Comparison of ENCODE assay signal across 25 cellular contexts in genomic region chr4:56234098-56234497, GRCh38.
DNase-seq lines count a peak whose midpoint lies in the region; ATAC-seq and TF ChIP-seq lines count a peak whose summit lies in the region.
"Had no signal": no experiment of that assay in that cellular context is flagged by ENCODE, and none has a peak within 500 bp of the region (broad histone marks: within the 10 kb centered on the region; RNA-seq: fewer than 3 reads in every experiment).

No MANE protein-coding gene starts in this region.

- peak; percentile 56 for DNase-seq in BE2C
- peak; percentile 46 for DNase-seq in SK-N-SH
- DNase-seq in hepatocyte (ENCODE audit: low spot score) = no peak
- DNase-seq in NCI-H2196 treated with DMSO at 0.1 percent for 48 hours (lab: John Stamatoyannopoulos, UW; ENCODE audit: unreplicated experiment) = no peak
- no peak for DNase-seq in natural killer cell treated with Interleukin-12 subunit alpha and Interleukin-12 subunit beta and Interleukin-15 and Interleukin-18, amount 100 ng/mL, for 72 hours (ENCODE audit: low spot score)
- DNase-seq: AML-193; C1 segment of cervical spinal cord; CD4-positive, alpha-beta memory T cell; CD4-positive, CD25-positive, alpha-beta regulatory T cell; CD8-positive, alpha-beta memory T cell; COR-L47; DMS 273 treated with DMSO at 0.1 percent for 48 hours; DMS153; DMS53; DMS79; DND-41; EL; GDM1 had no signal

- no peaks in the 10 kb centered on the region for H3K36me3 Mint-ChIP-seq in natural killer cell treated with Interleukin-12 subunit alpha and Interleukin-12 subunit beta and Interleukin-15 and Interleukin-18, amount 100 ng/mL, for 72 hours
- H3K36me3 Mint-ChIP-seq: CD14-positive monocyte; CD4-positive, alpha-beta memory T cell; CD4-positive, CD25-positive, alpha-beta regulatory T cell; CD8-positive, alpha-beta memory T cell had no signal

- peaks cover 0 to 7% of the 10 kb centered on the region in 2 donors for H3K27me3 Mint-ChIP-seq in natural killer cell treated with Interleukin-12 subunit alpha and Interleukin-12 subunit beta and Interleukin-15 and Interleukin-18, amount 100 ng/mL, for 72 hours
- H3K27me3 Mint-ChIP-seq: B cell; CD4-positive, CD25-positive, alpha-beta regulatory T cell had no signal

- TF ChIP-seq CTCF in BE2C (IDR thresholded peaks at IDR 0.05; ENCODE audit: low read depth, low read length) (no peak), SK-N-SH (IDR thresholded peaks at IDR 0.05) (no peak), hepatocyte (IDR thresholded peaks at IDR 0.05; ENCODE audit: poor library complexity) (no peak)

- H3K27me3 ChIP-seq in BE2C (no peaks in the 10 kb centered on the region), SK-N-SH (ENCODE audit: insufficient read depth) (no peaks in the 10 kb centered on the region), hepatocyte (no peaks in the 10 kb centered on the region)
- H3K27me3 ChIP-seq: BLaER1 had no signal

- POLR2A ChIA-PET in SK-N-SH (lab: Yijun Ruan, JAX) = no interaction called here

- CTCF ChIA-PET in SK-N-SH (lab: Yijun Ruan, JAX) = no interaction called here

- no peak for ATAC-seq in GM21528 (IDR thresholded peaks at IDR 0.05; ENCODE audit: low FRiP score, unreplicated experiment)
- no peak for ATAC-seq in natural killer cell treated with Interleukin-12 subunit alpha and Interleukin-12 subunit beta and Interleukin-15 and Interleukin-18, amount 100 ng/mL, for 72 hours
- ATAC-seq: A549, GM12878 had no signal

- peak overlapping the region in 1 of 2 experiments; percentile 86; a peak in 1 of 4 replicates for H3K27ac ChIP-seq in SK-N-SH (ENCODE audit: low read depth in 2 of 2, low read length in 1 of 2)
- peak overlapping the region; percentile 73 for H3K27ac ChIP-seq in hepatocyte
- H3K27ac ChIP-seq: 22Rv1, A549, BLaER1 had no signal

- H3K27ac Mint-ChIP-seq in natural killer cell treated with Interleukin-12 subunit alpha and Interleukin-12 subunit beta and Interleukin-15 and Interleukin-18, amount 100 ng/mL, for 72 hours = no peak overlapping the region
- H3K27ac Mint-ChIP-seq: B cell; CD14-positive monocyte; CD4-positive, alpha-beta memory T cell; CD4-positive, CD25-positive, alpha-beta regulatory T cell; CD8-positive, alpha-beta memory T cell had no signal

- H3K79me2 ChIP-seq in SK-N-SH (ENCODE audit: insufficient read depth) (no peaks in the 10 kb centered on the region), hepatocyte (no peaks in the 10 kb centered on the region)

- H3F3A ChIP-seq in SK-N-SH (replicated peaks; ENCODE audit: insufficient read depth) = no peaks in the 10 kb centered on the region

- no peak overlapping the region for H3K9ac ChIP-seq in SK-N-SH
- H3K9ac ChIP-seq: BLaER1 had no signal

- no peaks in the 10 kb centered on the region for H3K4me1 Mint-ChIP-seq in natural killer cell treated with Interleukin-12 subunit alpha and Interleukin-12 subunit beta and Interleukin-15 and Interleukin-18, amount 100 ng/mL, for 72 hours (ENCODE audit: low read depth in 2 of 2)
- H3K4me1 Mint-ChIP-seq: CD4-positive, CD25-positive, alpha-beta regulatory T cell had no signal

- H3K9me2 ChIP-seq in SK-N-SH (no peaks in the 10 kb centered on the region), hepatocyte (replicated peaks; ENCODE audit: insufficient read depth) (no peaks in the 10 kb centered on the region)

- 58% methylated on average over 1 of the region's 1 CpG for WGBS in SK-N-SH (ENCODE audit: low lambda C conversion rate)
- 65% methylated on average over 1 of the region's 1 CpG for WGBS in hepatocyte (ENCODE audit: low lambda C conversion rate, missing lambda C conversion rate)

- peak in 1 of 2 experiments; percentile 94; a peak in 2 of 4 replicates for TF ChIP-seq EP300 in SK-N-SH (IDR thresholded peaks at IDR 0.05; ENCODE audit: borderline replicate concordance in 1 of 2, low read depth in 1 of 2, low read length in 1 of 2)

- peak; percentile 27; the same call in 1 of the 2 replicates for TF ChIP-seq RAD21 in SK-N-SH (IDR thresholded peaks at IDR 0.05; ENCODE audit: low read length)

- H2AFZ ChIP-seq in SK-N-SH (ENCODE audit: low read depth) = no peak overlapping the region
- H2AFZ ChIP-seq in hepatocyte = no peak overlapping the region

- H3K4me1 ChIP-seq in BE2C = peaks cover 17% of the 10 kb centered on the region
- peaks cover 0 to 20% of the 10 kb centered on the region in 2 experiments; a peak in 2 of 4 replicates for H3K4me1 ChIP-seq in SK-N-SH (ENCODE audit: control insufficient read depth in 1 of 2, insufficient read depth in 2 of 2, low read depth in 1 of 2, low read length in 1 of 2)
- H3K4me1 ChIP-seq in hepatocyte (ENCODE audit: insufficient read depth) = no peaks in the 10 kb centered on the region
- H3K4me1 ChIP-seq: A549 had no signal

- H3K9me3 ChIP-seq in BE2C (no peaks in the 10 kb centered on the region), SK-N-SH (no peaks in the 10 kb centered on the region), hepatocyte (ENCODE audit: low read depth) (no peaks in the 10 kb centered on the region)
- H3K9me3 ChIP-seq: A549 had no signal

- H3K36me3 ChIP-seq in BE2C = peaks cover 3% of the 10 kb centered on the region; the same call in 1 of the 2 replicates
- peaks cover 0 to 2% of the 10 kb centered on the region in 2 experiments for H3K36me3 ChIP-seq in SK-N-SH (replicated peaks in 1 of 2; ENCODE audit: control insufficient read depth in 1 of 2, insufficient read depth in 2 of 2, low read length in 1 of 2)
- H3K36me3 ChIP-seq in hepatocyte (replicated peaks; ENCODE audit: insufficient read depth, low read depth) = no peaks in the 10 kb centered on the region

- no peaks in the 10 kb centered on the region for H4K20me1 ChIP-seq in SK-N-SH (ENCODE audit: insufficient read depth)
- H4K20me1 ChIP-seq in hepatocyte (ENCODE audit: insufficient read depth, poor library complexity, severe bottlenecking) = no peaks in the 10 kb centered on the region
- H4K20me1 ChIP-seq: BLaER1 had no signal

- no peaks in the 10 kb centered on the region for H3K9me3 Mint-ChIP-seq in natural killer cell treated with Interleukin-12 subunit alpha and Interleukin-12 subunit beta and Interleukin-15 and Interleukin-18, amount 100 ng/mL, for 72 hours

- H3K4me3 ChIP-seq in BE2C (ENCODE audit: low read depth, low read length) = no peak overlapping the region
- no peak overlapping the region for H3K4me3 ChIP-seq in SK-N-SH (ENCODE audit: low read depth in 2 of 2, low read length in 1 of 2)
- H3K4me3 ChIP-seq in hepatocyte = no peak overlapping the region
- H3K4me3 ChIP-seq: A549, BLaER1, GM12878 had no signal

- no peak overlapping the region for H3K4me2 ChIP-seq in SK-N-SH
- no peak overlapping the region for H3K4me2 ChIP-seq in hepatocyte
- H3K4me2 ChIP-seq: A549, BLaER1 had no signal

- no peak overlapping the region for H3K4me3 Mint-ChIP-seq in natural killer cell treated with Interleukin-12 subunit alpha and Interleukin-12 subunit beta and Interleukin-15 and Interleukin-18, amount 100 ng/mL, for 72 hours
- H3K4me3 Mint-ChIP-seq: B cell; CD14-positive monocyte; CD4-positive, alpha-beta memory T cell; CD4-positive, CD25-positive, alpha-beta regulatory T cell; CD8-positive, alpha-beta memory T cell had no signal

TF ChIP-seq in SK-N-SH, 30 proteins besides CTCF, POLR2A, EP300 and RAD21:
- TF ChIP-seq FOXJ3 (CRISPR knock-in tag; IDR thresholded peaks at IDR 0.05) = 0 out of 2 replicates have a peak, but pooled peaks have one; percentile 47
- no peak for TF ChIP-seq ZBTB33 (IDR thresholded peaks at IDR 0.05; ENCODE audit: borderline replicate concordance, low read depth)
- TF ChIP-seq GATA2 (CRISPR knock-in tag; IDR thresholded peaks at IDR 0.05) = peak; percentile 84
- peak; percentile 59 for TF ChIP-seq CHD2 (IDR thresholded peaks at IDR 0.05; ENCODE audit: low read length, partially characterized antibody)
- peak; percentile 91 for TF ChIP-seq RCOR1 (IDR thresholded peaks at IDR 0.05; ENCODE audit: low read length)
- TF ChIP-seq, protein P1, sequence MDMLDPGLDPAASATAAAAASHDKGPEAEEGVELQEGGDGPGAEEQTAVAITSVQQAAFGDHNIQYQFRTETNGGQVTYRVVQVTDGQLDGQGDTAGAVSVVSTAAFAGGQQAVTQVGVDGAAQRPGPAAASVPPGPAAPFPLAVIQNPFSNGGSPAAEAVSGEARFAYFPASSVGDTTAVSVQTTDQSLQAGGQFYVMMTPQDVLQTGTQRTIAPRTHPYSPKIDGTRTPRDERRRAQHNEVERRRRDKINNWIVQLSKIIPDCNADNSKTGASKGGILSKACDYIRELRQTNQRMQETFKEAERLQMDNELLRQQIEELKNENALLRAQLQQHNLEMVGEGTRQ (IDR thresholded peaks at IDR 0.05; ENCODE audit: borderline replicate concordance, low read depth, low read length) = no peak
- 0 out of 2 replicates have a peak, but pooled peaks have one; percentile 16 for TF ChIP-seq MXI1 (IDR thresholded peaks at IDR 0.05; ENCODE audit: low read depth, low read length)
- TF ChIP-seq TCF12 (IDR thresholded peaks at IDR 0.05) = peak; percentile 43

Comparison
In these comparisons a context has a peak if more than half of its experiments do, and no peak if none do; other contexts are left out.
1. DNase-seq: peak in BE2C (single experiment) and SK-N-SH (single experiment); none in hepatocyte (single experiment), NCI-H2196 treated with DMSO at 0.1 percent for 48 hours (single experiment) and natural killer cell treated with Interleukin-12 subunit alpha and Interleukin-12 subunit beta and Interleukin-15 and Interleukin-18, amount 100 ng/mL, for 72 hours (single experiment).